In genomic region chr11:13329670-13330401, GRCh38 we compare ENCODE assay signal across 11 cellular contexts. TPM values are rescaled to one million over a fixed set of nuclear protein-coding genes. Genes with fewer than 3 reads are reported as not detected.
DNase-seq lines count a peak whose midpoint lies in the region; ATAC-seq and TF ChIP-seq lines count a peak whose summit lies in the region.
"Had no signal": no experiment of that assay in that cellular context is flagged by ENCODE, and none has a peak within 500 bp of the region (broad histone marks: within the 10 kb centered on the region; RNA-seq: fewer than 3 reads in every experiment).

No MANE protein-coding gene starts in this region.

- CTCF ChIA-PET in PC-3 (lab: Charles Lee) = no interaction called here
- CTCF ChIA-PET in HEK293T (lab: Yijun Ruan, JAX) = no interaction called here

- no peaks in the 10 kb centered on the region for H3K27me3 Mint-ChIP-seq in activated T-helper 1 cell treated with anti-CD3 and anti-CD28 coated beads, Interleukin-12 subunit alpha, Interleukin-12 subunit beta, Interleukin-2, Interleukin-4 antibody, amounts not matched to agents 30 ng/mL and 10 ng/mL and 1 ng/mL, durations not matched to agents 14 hours and 24 hours and 36 hours (ENCODE audit: insufficient read depth)

- POLR2A ChIA-PET in PC-3 (lab: Charles Lee; ENCODE audit: unreplicated experiment) (no interaction called here), HEK293T (lab: Yijun Ruan, JAX) (no interaction called here)

- DNase-seq in BE2C (peak; percentile 43), NCI-H1092 (lab: John Stamatoyannopoulos, UW) (peak; percentile 94), PC-3 (peak; percentile 65), left cardiac atrium (no peak), HEK293T (ENCODE audit: extremely low spot score) (no peak)
- no peak for DNase-seq in activated T-helper 1 cell treated with anti-CD3 and anti-CD28 coated beads, Interleukin-12 subunit alpha, Interleukin-12 subunit beta, Interleukin-2, Interleukin-4 antibody, amounts not matched to agents 30 ng/mL and 10 ng/mL and 1 ng/mL, durations not matched to agents 14 hours and 24 hours and 36 hours (ENCODE audit: low spot score)
- DNase-seq in stimulated activated CD4-positive, alpha-beta T cell treated with anti-CD3 and anti-CD28 coated beads, Interleukin-2, amount 100 ng/mL, for 24 hours = no peak
- DNase-seq: activated T-cell treated with anti-CD3 and anti-CD28 coated beads, Interleukin-2, amount 50 U/mL, for 48 hours; stimulated activated naive CD4-positive, alpha-beta T cell had no signal

- H3K9me3 ChIP-seq in BE2C (no peaks in the 10 kb centered on the region), PC-3 (ENCODE audit: low read length) (no peaks in the 10 kb centered on the region)

- TF ChIP-seq CTCF in BE2C (IDR thresholded peaks at IDR 0.05; ENCODE audit: low read depth, low read length) = no peak
- TF ChIP-seq CTCF in PC-3 (conservative IDR thresholded peaks at IDR 0.05; ENCODE audit: low read depth, low read length) = no peak

- H3K9ac ChIP-seq in PC-3 (ENCODE audit: low read length) = no peak overlapping the region

- H3F3A ChIP-seq in PC-3 (ENCODE audit: low read length, unreplicated experiment) = peaks cover 5% of the 10 kb centered on the region

- H3K4me3 Mint-ChIP-seq in activated T-helper 1 cell treated with anti-CD3 and anti-CD28 coated beads, Interleukin-12 subunit alpha, Interleukin-12 subunit beta, Interleukin-2, Interleukin-4 antibody, amounts not matched to agents 30 ng/mL and 10 ng/mL and 1 ng/mL, durations not matched to agents 14 hours and 24 hours and 36 hours = no peak overlapping the region

- H3K9me3 Mint-ChIP-seq in activated T-helper 1 cell treated with anti-CD3 and anti-CD28 coated beads, Interleukin-12 subunit alpha, Interleukin-12 subunit beta, Interleukin-2, Interleukin-4 antibody, amounts not matched to agents 30 ng/mL and 10 ng/mL and 1 ng/mL, durations not matched to agents 14 hours and 24 hours and 36 hours = no peaks in the 10 kb centered on the region

- BruUV-seq in PC-3 (replicated peaks; lab: Mats Ljungman, UMichigan) = no TSS peak

- H3K4me3 ChIP-seq in BE2C (ENCODE audit: low read depth, low read length) (no peak overlapping the region), PC-3 (ENCODE audit: low read length) (no peak overlapping the region)

- H3K27me3 ChIP-seq in BE2C (no peaks in the 10 kb centered on the region), PC-3 (ENCODE audit: low read length) (no peaks in the 10 kb centered on the region)

- ATAC-seq in PC-3 = peak; percentile 58
- ATAC-seq in left cardiac atrium = peak; percentile 77 to 84
- ATAC-seq in HG03460 (IDR thresholded peaks at IDR 0.05; ENCODE audit: unreplicated experiment) = no peak
- ATAC-seq: sciatic nerve had no signal

- H3K79me2 ChIP-seq in PC-3 (ENCODE audit: low read length) = no peaks in the 10 kb centered on the region

- no peak overlapping the region for H3K27ac Mint-ChIP-seq in activated T-helper 1 cell treated with anti-CD3 and anti-CD28 coated beads, Interleukin-12 subunit alpha, Interleukin-12 subunit beta, Interleukin-2, Interleukin-4 antibody, amounts not matched to agents 30 ng/mL and 10 ng/mL and 1 ng/mL, durations not matched to agents 14 hours and 24 hours and 36 hours

- no peaks in the 10 kb centered on the region for H4K20me1 ChIP-seq in PC-3 (ENCODE audit: low read length)

- H3K4me2 ChIP-seq in PC-3 (ENCODE audit: low read length) = peak overlapping the region; percentile 56

- peaks cover 17% of the 10 kb centered on the region for H3K36me3 Mint-ChIP-seq in activated T-helper 1 cell treated with anti-CD3 and anti-CD28 coated beads, Interleukin-12 subunit alpha, Interleukin-12 subunit beta, Interleukin-2, Interleukin-4 antibody, amounts not matched to agents 30 ng/mL and 10 ng/mL and 1 ng/mL, durations not matched to agents 14 hours and 24 hours and 36 hours (ENCODE audit: low read depth)

- H3K36me3 ChIP-seq in BE2C (no peaks in the 10 kb centered on the region), PC-3 (ENCODE audit: low read depth, low read length) (no peaks in the 10 kb centered on the region)

- no peaks in the 10 kb centered on the region for H3K9me2 ChIP-seq in PC-3 (replicated peaks; ENCODE audit: low read length)

- H3K4me1 ChIP-seq in BE2C = peaks cover 4% of the 10 kb centered on the region; the same call in 1 of the 2 replicates
- H3K4me1 ChIP-seq in PC-3 (ENCODE audit: insufficient read depth, low read length) = peaks cover 52% of the 10 kb centered on the region

- intact Hi-C loops in PC-3 (cut with micrococcal nuclease) = loop anchor here (10.0 kb wide), 1 partner anchor 365 kb away; no protein-coding TSS in a partner anchor
- intact Hi-C loops in left cardiac atrium (cut with DNase I) = loop anchor here (5.0 to 10.0 kb wide), 2 partner anchors 45 to 48 kb away; no protein-coding TSS in a partner anchor
- intact Hi-C loops in activated T-helper 1 cell treated with anti-CD3 and anti-CD28 coated beads, Interleukin-12 subunit alpha, Interleukin-12 subunit beta, Interleukin-2, Interleukin-4 antibody, amounts not matched to agents 30 ng/mL and 10 ng/mL and 1 ng/mL, durations not matched to agents 14 hours and 24 hours and 36 hours (cut with micrococcal nuclease) = no loop called here

- peaks cover 38% of the 10 kb centered on the region for H3K4me1 Mint-ChIP-seq in activated T-helper 1 cell treated with anti-CD3 and anti-CD28 coated beads, Interleukin-12 subunit alpha, Interleukin-12 subunit beta, Interleukin-2, Interleukin-4 antibody, amounts not matched to agents 30 ng/mL and 10 ng/mL and 1 ng/mL, durations not matched to agents 14 hours and 24 hours and 36 hours (ENCODE audit: low read depth)

- H2AFZ ChIP-seq in PC-3 (ENCODE audit: low read length) = no peak overlapping the region

- H3K27ac ChIP-seq in PC-3 (ENCODE audit: low read length) = peak overlapping the region; percentile 18; the same call in 1 of the 2 replicates

TF ChIP-seq in HEK293T, 16 proteins besides CTCF, POLR2A, EP300 and RAD21:
- TF ChIP-seq L3MBTL2 (conservative IDR thresholded peaks at IDR 0.05) (no peak), PKNOX1 (IDR thresholded peaks at IDR 0.05) (no peak), FOXM1 (IDR thresholded peaks at IDR 0.05; ENCODE audit: borderline replicate concordance) (no peak), ZNF384 (IDR thresholded peaks at IDR 0.05) (no peak)

RNA-seq across cellular contexts. Expression of gene BMAL1, which starts 52.2 kb away (rescaled TPM):
- 2.4 TPM for polyA plus RNA-seq in BE2C (2012; ENCODE audit: insufficient read depth, insufficient read length, low read depth)
- total RNA-seq in PC-3 (2014; rRNA removed) = 4.7 and 10.9 TPM in 2 replicates
- total RNA-seq in left cardiac atrium = 10 to 100 TPM in 1 of 2 donors, 1 to 10 TPM in 1; 7.8 to 17.0 TPM
- total RNA-seq in activated T-helper 1 cell treated with anti-CD3 and anti-CD28 coated beads, Interleukin-12 subunit alpha, Interleukin-12 subunit beta, Interleukin-2, Interleukin-4 antibody, amounts not matched to agents 30 ng/mL and 10 ng/mL and 1 ng/mL, durations not matched to agents 14 hours and 24 hours and 36 hours = 33.6 and 33.7 TPM in 2 replicates

Comparison
In these comparisons a context has a peak if more than half of its experiments do, and no peak if none do; other contexts are left out.
1. DNase-seq: peak in BE2C (single experiment), NCI-H1092 (single experiment) and PC-3 (single experiment); none in left cardiac atrium (single experiment), activated T-helper 1 cell treated with anti-CD3 and anti-CD28 coated beads, Interleukin-12 subunit alpha, Interleukin-12 subunit beta, Interleukin-2, Interleukin-4 antibody, amounts not matched to agents 30 ng/mL and 10 ng/mL and 1 ng/mL, durations not matched to agents 14 hours and 24 hours and 36 hours (single experiment), stimulated activated CD4-positive, alpha-beta T cell treated with anti-CD3 and anti-CD28 coated beads, Interleukin-2, amount 100 ng/mL, for 24 hours (0 of 2) and HEK293T (single experiment).